In genomic region chr19:34404109-34404909, GRCh38 we compare ENCODE assay signal across 8 cellular contexts. TPM values are rescaled to one million over a fixed set of nuclear protein-coding genes. Genes with fewer than 3 reads are reported as not detected.
DNase-seq lines count a peak whose midpoint lies in the region; ATAC-seq and TF ChIP-seq lines count a peak whose summit lies in the region.

TSS of gene PDCD2L (plus strand) at chr19:34404399. CDS start at chr19:34404431, 32 bp downstream.

- peak within 1 kb of the TSS; percentile 82 for H3K4me3 Mint-ChIP-seq in chondrocyte (ENCODE audit: unreplicated experiment)

- TF ChIP-seq CTCF in chondrocyte (IDR thresholded peaks at IDR 0.05) = no peak

- peak within 1 kb of the TSS; percentile 8 for H3K27ac Mint-ChIP-seq in chondrocyte (ENCODE audit: unreplicated experiment)

- peak; percentile 81 for ATAC-seq in GM19043 (IDR thresholded peaks at IDR 0.05; ENCODE audit: low read depth, unreplicated experiment)
- peak; percentile 78 for ATAC-seq in HG03432 (IDR thresholded peaks at IDR 0.05; ENCODE audit: unreplicated experiment)

- no peaks in the 10 kb centered on the region for H3K27me3 Mint-ChIP-seq in chondrocyte (ENCODE audit: low read depth)

- peaks cover 9% of the 10 kb centered on the region for H3K4me1 Mint-ChIP-seq in chondrocyte (ENCODE audit: low read depth)

- peaks cover 17% of the 10 kb centered on the region for H3K36me3 Mint-ChIP-seq in chondrocyte (ENCODE audit: low read depth)

- peak; percentile 99 for DNase-seq in AG20443 (ENCODE audit: low spot score)
- DNase-seq in NCI-H510A (lab: John Stamatoyannopoulos, UW) = peak; percentile 85
- DNase-seq in activated CD4-positive, alpha-beta T cell treated with anti-CD3 and anti-CD28 coated beads for 1 hour = peak; percentile 89
- DNase-seq in chondrocyte (ENCODE audit: low spot score) = no peak
- peak; percentile 93 for DNase-seq in kidney tubule cell (ENCODE audit: low spot score)
- peak; percentile 89 to 94 (median 92) for DNase-seq in stimulated activated CD4-positive, alpha-beta T cell treated with anti-CD3 and anti-CD28 coated beads, Interleukin-1b, Interleukin-23, amount 100 ng/mL, for 24 hours (ENCODE audit: low read depth in 4 of 4, low spot score in 1 of 4)

- no peaks in the 10 kb centered on the region for H3K9me3 Mint-ChIP-seq in chondrocyte (ENCODE audit: low read depth)

RNA-seq across cellular contexts. Expression of gene PDCD2L, which starts in this region (rescaled TPM):
- 6.6 to 8.7 TPM (median 8.6 TPM) in 3 replicates for total RNA-seq in chondrocyte
